ENCODE assay signal across 13 cellular contexts in genomic region chr3:4583441-4583840, GRCh38.
A peak's percentile ranks its signal among the peaks of the same experiment; 100 is the strongest.
DNase-seq lines count a peak whose midpoint lies in the region; FAIRE-seq and TF ChIP-seq lines count a peak whose summit lies in the region.
"Had no signal": no experiment of that assay in that cellular context is flagged by ENCODE, and none has a peak within 500 bp of the region (broad histone marks: within the 10 kb centered on the region; RNA-seq: fewer than 3 reads in every experiment).

No MANE protein-coding gene starts in this region.

- no peak overlapping the region for H4K91ac ChIP-seq in H9 (ENCODE audit: insufficient read length, low read depth, low read length)

- WGBS in H9 (ENCODE audit: extremely low coverage, insufficient read length, low lambda C conversion rate): no CpG with 5 or more reads among the region's 5 CpGs
- WGBS in mammary epithelial cell (ENCODE audit: low coverage, missing lambda C conversion rate): 7% methylated on average over 5 of the region's 5 CpGs
- WGBS in sigmoid colon, 2 donors: 52 to 79% methylated on average over 5 of the region's 5 CpGs

- CTCF ChIA-PET in mammary epithelial cell (lab: Charles Lee; ENCODE audit: low non-redundant PET): interaction anchor here (0.5 kb wide), 1 partner anchor 204 kb away, joined by 11 read pairs; no protein-coding TSS in a partner anchor

- no peak overlapping the region for H3T11ph ChIP-seq in H9 (ENCODE audit: low read length)

- DNase-seq in H9: no peak
- DNase-seq in mammary epithelial cell: no peak
- no peak for DNase-seq in kidney
- peak; percentile 66 for DNase-seq in sigmoid colon
- DNase-seq in T-helper 1 cell: no peak
- no peak for DNase-seq in T-helper 9 cell
- no peak for DNase-seq in UCSD-AML1 (lab: John Stamatoyannopoulos, UW; ENCODE audit: unreplicated experiment)
- DNase-seq in globus pallidus (ENCODE audit: low spot score): no peak
- DNase-seq: CD4-positive, CD25-positive, alpha-beta regulatory T cell; effector CD4-positive, alpha-beta T cell; NCI-H774 had no signal

- dilution Hi-C loops in mammary epithelial cell (cut with HindIII; ENCODE audit: low sequenced_read_pairs): no loop called here

- TF ChIP-seq EP300 in sigmoid colon (IDR thresholded peaks at IDR 0.05): no peak

- no peak for TF ChIP-seq POLR2A in sigmoid colon (IDR thresholded peaks at IDR 0.05)

- H2BK5ac ChIP-seq in H9 (ENCODE audit: insufficient read length, low read length): no peak overlapping the region

- no peak overlapping the region for H3K4me2 ChIP-seq in H9 (ENCODE audit: insufficient read depth, insufficient read length, low read length)
- peak overlapping the region; percentile 96 for H3K4me2 ChIP-seq in mammary epithelial cell (ENCODE audit: insufficient read depth, low read depth, low read length)

- no peaks in the 10 kb centered on the region for H3K9me3 Mint-ChIP-seq in H9
- H3K9me3 Mint-ChIP-seq: CD4-positive, CD25-positive, alpha-beta regulatory T cell had no signal

- in situ Hi-C loops in mammary epithelial cell (cut with MboI; ENCODE audit: low sequenced_read_pairs in 2 of 2): loop anchor here in 1 of 2 donors (10.0 kb wide), 1 partner anchor 169 kb away; no protein-coding TSS in a partner anchor

- H2BK12ac ChIP-seq in H9 (ENCODE audit: insufficient read length, low read depth, low read length): no peak overlapping the region

- peak overlapping the region in 1 of 3 experiments; percentile 38; a peak in 1 of 7 replicates for H3K27ac Mint-ChIP-seq in H9

- no peaks in the 10 kb centered on the region for H3K79me1 ChIP-seq in H9 (ENCODE audit: insufficient read depth, low read depth, low read length, poor library complexity, severe bottlenecking)

- no peak overlapping the region for H4K5ac ChIP-seq in H9 (ENCODE audit: insufficient read length, low read depth, low read length)

- H3K36me3 ChIP-seq in mammary epithelial cell (ENCODE audit: insufficient read depth, low read length) (no peaks in the 10 kb centered on the region), kidney (ENCODE audit: control insufficient read depth in 1 of 2, insufficient read depth in 2 of 2, low read length in 2 of 2) (no peaks in the 10 kb centered on the region), sigmoid colon (no peaks in the 10 kb centered on the region)
- H3K36me3 ChIP-seq: suprapubic skin had no signal

- H3K4ac ChIP-seq in H9 (ENCODE audit: low read depth, low read length): no peak overlapping the region

- no peak for FAIRE-seq in kidney (lab: Jason Lieb, UNC)
- FAIRE-seq: islet of Langerhans had no signal

- no peak overlapping the region for H3K56ac ChIP-seq in H9 (ENCODE audit: insufficient read length, low read depth, low read length)

- H3K18ac ChIP-seq in H9 (ENCODE audit: insufficient read length, low read depth, low read length): no peak overlapping the region

- H3K79me2 ChIP-seq in H9 (ENCODE audit: insufficient read depth, low read length): no peaks in the 10 kb centered on the region
- H3K79me2 ChIP-seq in mammary epithelial cell (ENCODE audit: insufficient read depth, low read length): peaks cover 2% of the 10 kb centered on the region

- no peak overlapping the region for H3K27ac ChIP-seq in H9 (ENCODE audit: insufficient read length, low read depth, low read length)
- H3K27ac ChIP-seq in mammary epithelial cell (ENCODE audit: insufficient read depth, low read depth, low read length): peak overlapping the region; percentile 37
- peak overlapping the region; percentile 19 to 82 for H3K27ac ChIP-seq in kidney (ENCODE audit: low read depth in 2 of 2, low read length in 2 of 2)
- H3K27ac ChIP-seq in sigmoid colon: peak overlapping the region; percentile 69 to 82 (median 78)

- H3K27me3 Mint-ChIP-seq in H9 (ENCODE audit: low read depth): no peaks in the 10 kb centered on the region
- H3K27me3 Mint-ChIP-seq: CD4-positive, CD25-positive, alpha-beta regulatory T cell had no signal

- H3K23ac ChIP-seq in H9 (ENCODE audit: insufficient read length, low read depth, low read length): no peak overlapping the region

- H2BK120ac ChIP-seq in H9 (ENCODE audit: low read depth, low read length, poor library complexity, severe bottlenecking): no peak overlapping the region

- H2AFZ ChIP-seq in H9 (ENCODE audit: low read length) (no peak overlapping the region), mammary epithelial cell (ENCODE audit: low read depth, low read length) (peak overlapping the region; percentile 97)

- H4K8ac ChIP-seq in H9 (replicated peaks; ENCODE audit: insufficient read length, low read depth, low read length): no peak overlapping the region

- H3K4me1 ChIP-seq in H9 (ENCODE audit: insufficient read depth, low read length) (peaks cover 8% of the 10 kb centered on the region; the same call in 1 of the 2 replicates), mammary epithelial cell (ENCODE audit: insufficient read depth, low read length) (peaks cover 50% of the 10 kb centered on the region), kidney (ENCODE audit: control insufficient read depth in 1 of 2, insufficient read depth in 1 of 2, low read depth in 1 of 2, low read length in 2 of 2) (peaks cover 14 to 19% of the 10 kb centered on the region in 2 donors), sigmoid colon (peaks cover 0 to 72% (median 61%) of the 10 kb centered on the region in 4 donors)

- H3K14ac ChIP-seq in H9 (ENCODE audit: insufficient read depth, low read length): 0 out of 2 replicates have a peak overlapping the region, but pooled peaks have one; percentile 29

- no peak overlapping the region for H2BK20ac ChIP-seq in H9 (ENCODE audit: low read depth, low read length, poor library complexity, severe bottlenecking)

- H3K36me3 Mint-ChIP-seq in H9 (ENCODE audit: insufficient read depth in 1 of 3, low read depth in 3 of 3): no peaks in the 10 kb centered on the region

- H3K27me3 ChIP-seq in H9 (ENCODE audit: insufficient read depth, low read length) (no peaks in the 10 kb centered on the region), mammary epithelial cell (ENCODE audit: insufficient read depth, low read length) (no peaks in the 10 kb centered on the region), sigmoid colon (no peaks in the 10 kb centered on the region)
- H3K27me3 ChIP-seq: suprapubic skin had no signal

- H3K23me2 ChIP-seq in H9 (ENCODE audit: insufficient read length, low read depth, low read length, poor library complexity, severe bottlenecking): no peaks in the 10 kb centered on the region

- TF ChIP-seq CTCF in H9 (conservative IDR thresholded peaks at IDR 0.05): no peak
- TF ChIP-seq CTCF in mammary epithelial cell (conservative IDR thresholded peaks at IDR 0.05 in 1 of 2, IDR thresholded peaks at IDR 0.05 in 1 of 2; ENCODE audit: extremely low read depth in 1 of 2, insufficient read depth in 1 of 2, low read depth in 1 of 2, low read length in 2 of 2): no peak
- TF ChIP-seq CTCF in kidney (IDR thresholded peaks at IDR 0.05; ENCODE audit: borderline replicate concordance, extremely low read depth, insufficient read depth): no peak
- TF ChIP-seq CTCF in sigmoid colon (IDR thresholded peaks at IDR 0.05): no peak

- H3K4me1 Mint-ChIP-seq in H9: peaks cover 34 to 49% of the 10 kb centered on the region in 2 experiments

- H2AK5ac ChIP-seq in H9 (ENCODE audit: insufficient read length, low read length): no peak overlapping the region

- H4K20me1 ChIP-seq in H9 (ENCODE audit: control insufficient read depth, insufficient read depth, insufficient read length): no peaks in the 10 kb centered on the region
- no peaks in the 10 kb centered on the region for H4K20me1 ChIP-seq in mammary epithelial cell (ENCODE audit: insufficient read depth, low read length)

- no peak overlapping the region for H3K9ac ChIP-seq in H9 (ENCODE audit: extremely low read depth, insufficient read length, low read length)
- H3K9ac ChIP-seq in mammary epithelial cell (ENCODE audit: insufficient read depth, low read length): no peak overlapping the region
- H3K9ac ChIP-seq in kidney (ENCODE audit: low read length in 2 of 2): peak overlapping the region in 1 of 2 donors; percentile 12

- 0 out of 2 replicates have a peak overlapping the region, but pooled peaks have one; percentile 17 for H2BK15ac ChIP-seq in H9 (ENCODE audit: low read depth, low read length)

- intact Hi-C loops in mammary epithelial cell (cut with micrococcal nuclease) (loop anchor here (1.0 to 10.0 kb wide), 3 partner anchors 49 to 401 kb away; no protein-coding TSS in a partner anchor), kidney (cut with DNase I) (loop anchor here (5.0 kb wide), 1 partner anchor 236 kb away; no protein-coding TSS in a partner anchor), sigmoid colon (cut with DNase I) (loop anchor here (10.0 kb wide), 1 partner anchor 119 kb away; the partner anchor contains the start of gene SUMF1)

- no TSS peak for BruUV-seq in mammary epithelial cell (replicated peaks; lab: Mats Ljungman, UMichigan)

- H3K4me3 Mint-ChIP-seq in H9: no peak overlapping the region

- H3K4me3 ChIP-seq in mammary epithelial cell (replicated peaks in 1 of 3; ENCODE audit: insufficient read depth in 1 of 3, low read depth in 2 of 3, low read length in 3 of 3) (peak overlapping the region in 1 of 3 experiments; percentile 16), kidney (ENCODE audit: low read length in 2 of 2) (no peak overlapping the region), sigmoid colon (peak overlapping the region in 3 of 4 donors; percentile 27 to 41 (median 36))

- no peaks in the 10 kb centered on the region for H3K9me3 ChIP-seq in H9 (ENCODE audit: control insufficient read depth, low read depth, low read length)
- H3K9me3 ChIP-seq in mammary epithelial cell (replicated peaks; ENCODE audit: insufficient read depth, low read length): no peaks in the 10 kb centered on the region
- H3K9me3 ChIP-seq in kidney (ENCODE audit: control insufficient read depth in 1 of 2, low read length in 2 of 2): no peaks in the 10 kb centered on the region
- H3K9me3 ChIP-seq in sigmoid colon: no peaks in the 10 kb centered on the region
- H3K9me3 ChIP-seq: suprapubic skin had no signal

Comparison
In these comparisons a context has a peak if more than half of its experiments do, and no peak if none do; other contexts are left out.
1. H3K4me3 ChIP-seq: peak in sigmoid colon (3 of 4); none in kidney (0 of 2).